22 cellular contexts compared by ENCODE assay signal in the genomic region with DNA sequence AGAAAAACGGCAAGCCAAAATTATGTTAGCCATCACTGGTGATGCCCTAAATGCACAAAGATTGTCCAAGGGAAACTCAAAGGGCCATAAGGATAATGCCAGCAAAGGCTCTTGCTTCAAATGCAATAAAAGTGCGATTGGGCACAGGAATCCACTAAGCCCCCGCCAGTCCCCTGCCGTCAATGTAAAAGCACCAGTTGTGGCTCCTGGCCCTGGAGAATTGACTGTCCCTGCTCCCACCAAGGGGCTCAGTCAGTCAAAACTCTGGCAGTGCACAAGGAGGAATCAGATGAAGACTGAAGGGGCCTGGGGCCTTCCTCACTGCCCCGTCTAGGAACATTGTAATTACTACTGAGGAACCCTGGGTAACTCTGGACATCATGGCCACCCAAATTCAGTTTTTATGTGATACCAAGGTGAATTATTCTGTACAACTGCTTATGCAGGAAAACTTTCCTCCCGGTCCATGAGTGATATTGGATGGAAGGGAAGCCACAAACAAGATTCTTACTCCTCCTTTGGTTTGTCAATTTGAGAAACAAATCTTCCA.
"Had no signal": no experiment of that assay in that cellular context is flagged by ENCODE, and none has a peak within 500 bp of the region (broad histone marks: within the 10 kb centered on the region; RNA-seq: fewer than 3 reads in every experiment).

No MANE protein-coding gene starts in this region.

- H3K27ac Mint-ChIP-seq: activated B cell treated with CpG ODN at 0.5 μM for 24 hours; activated CD4-positive, alpha-beta memory T cell treated with anti-CD3 and anti-CD28 coated beads, Interleukin-2, amount 10 ng/mL, durations not matched to agents 7 days and 5 days; activated naive CD4-positive, alpha-beta T cell treated with anti-CD3 and anti-CD28 coated beads, Interleukin-2, amount 10 ng/mL, durations not matched to agents 7 days and 5 days; naive thymus-derived CD4-positive, alpha-beta T cell; neural progenitor cell; stimulated activated naive B cell treated with anti-CD40 and anti-IgM and Interleukin-4, amounts not matched to agents 10 μg/mL and 1 μg/mL and 100 μg/mL, for 72 hours; T-helper 1 cell treated with Interleukin-12 subunit alpha and Interleukin-12 subunit beta and Interleukin-4 antibody, amounts not matched to agents 30 μg/mL and 1 μg/mL, for 36 hours had no signal

- H3K27me3 ChIP-seq: body of pancreas, cardiac muscle cell, foreskin keratinocyte, neural progenitor cell, testis, upper lobe of left lung had no signal

- H3K9me3 Mint-ChIP-seq: activated B cell treated with CpG ODN at 0.5 μM for 24 hours; activated CD4-positive, alpha-beta memory T cell treated with anti-CD3 and anti-CD28 coated beads, Interleukin-2, amount 10 ng/mL, durations not matched to agents 7 days and 5 days; activated naive CD4-positive, alpha-beta T cell treated with anti-CD3 and anti-CD28 coated beads, Interleukin-2, amount 10 ng/mL, durations not matched to agents 7 days and 5 days; naive thymus-derived CD4-positive, alpha-beta T cell; neural progenitor cell; stimulated activated naive B cell treated with anti-CD40 and anti-IgM and Interleukin-4, amounts not matched to agents 10 μg/mL and 1 μg/mL and 100 μg/mL, for 72 hours; T-helper 1 cell treated with Interleukin-12 subunit alpha and Interleukin-12 subunit beta and Interleukin-4 antibody, amounts not matched to agents 30 μg/mL and 1 μg/mL, for 36 hours had no signal

- DNase-seq: activated B cell treated with CpG ODN at 0.5 μM for 24 hours; activated CD4-positive, alpha-beta memory T cell treated with anti-CD3 and anti-CD28 coated beads, Interleukin-2, amount 10 ng/mL, durations not matched to agents 7 days and 5 days; activated CD4-positive, alpha-beta T cell treated with anti-CD3 and anti-CD28 coated beads for 4 hours; activated effector memory CD4-positive, alpha-beta T cell treated with anti-CD3 and anti-CD28 coated beads, Interleukin-2, amount 50 U/mL, for 16 hours; activated naive CD4-positive, alpha-beta T cell treated with anti-CD3 and anti-CD28 coated beads, Interleukin-2, amount 10 ng/mL, durations not matched to agents 7 days and 5 days; body of pancreas; effector CD4-positive, alpha-beta T cell; erythroblast; foreskin keratinocyte; left colon; lower lobe of right lung; naive thymus-derived CD4-positive, alpha-beta T cell; retina; stimulated activated CD4-positive, alpha-beta T cell treated with anti-CD3 and anti-CD28 coated beads, Interleukin-2, amount 100 ng/mL, for 48 hours; stimulated activated CD8-positive, alpha-beta memory T cell treated with anti-CD3 and anti-CD28 coated beads, Interleukin-4, amount 100 ng/mL, for 48 hours; stimulated activated naive B cell treated with anti-CD40 and anti-IgM and Interleukin-4, amounts not matched to agents 10 μg/mL and 1 μg/mL and 100 μg/mL, for 72 hours; T1000; testis; upper lobe of left lung had no signal

- H3K9me3 ChIP-seq: body of pancreas, lower lobe of right lung, testis, upper lobe of left lung had no signal

- H3K27ac ChIP-seq: body of pancreas, cardiac muscle cell, foreskin keratinocyte, lower lobe of right lung, neural progenitor cell, testis, upper lobe of left lung had no signal

- H3K36me3 Mint-ChIP-seq: activated naive CD4-positive, alpha-beta T cell treated with anti-CD3 and anti-CD28 coated beads, Interleukin-2, amount 10 ng/mL, durations not matched to agents 7 days and 5 days; naive thymus-derived CD4-positive, alpha-beta T cell; neural progenitor cell; stimulated activated naive B cell treated with anti-CD40 and anti-IgM and Interleukin-4, amounts not matched to agents 10 μg/mL and 1 μg/mL and 100 μg/mL, for 72 hours had no signal

- H3K9ac ChIP-seq: neural progenitor cell had no signal

- ATAC-seq: body of pancreas; foreskin keratinocyte; left colon; lower lobe of right lung; naive thymus-derived CD4-positive, alpha-beta T cell; stimulated activated naive B cell treated with anti-CD40 and anti-IgM and Interleukin-4, amounts not matched to agents 10 μg/mL and 1 μg/mL and 100 μg/mL, for 72 hours had no signal

- H3K4me1 ChIP-seq: foreskin keratinocyte, testis had no signal

- H3K4me3 ChIP-seq: body of pancreas, cardiac muscle cell, lower lobe of right lung, neural progenitor cell, testis, upper lobe of left lung had no signal

- H3K4me3 Mint-ChIP-seq: activated B cell treated with CpG ODN at 0.5 μM for 24 hours; activated CD4-positive, alpha-beta memory T cell treated with anti-CD3 and anti-CD28 coated beads, Interleukin-2, amount 10 ng/mL, durations not matched to agents 7 days and 5 days; activated naive CD4-positive, alpha-beta T cell treated with anti-CD3 and anti-CD28 coated beads, Interleukin-2, amount 10 ng/mL, durations not matched to agents 7 days and 5 days; naive thymus-derived CD4-positive, alpha-beta T cell; neural progenitor cell; stimulated activated naive B cell treated with anti-CD40 and anti-IgM and Interleukin-4, amounts not matched to agents 10 μg/mL and 1 μg/mL and 100 μg/mL, for 72 hours; T-helper 1 cell treated with Interleukin-12 subunit alpha and Interleukin-12 subunit beta and Interleukin-4 antibody, amounts not matched to agents 30 μg/mL and 1 μg/mL, for 36 hours had no signal

- H3K36me3 ChIP-seq: cardiac muscle cell, lower lobe of right lung, neural progenitor cell, upper lobe of left lung had no signal

- H3K4me1 Mint-ChIP-seq: activated B cell treated with CpG ODN at 0.5 μM for 24 hours; activated CD4-positive, alpha-beta memory T cell treated with anti-CD3 and anti-CD28 coated beads, Interleukin-2, amount 10 ng/mL, durations not matched to agents 7 days and 5 days; activated naive CD4-positive, alpha-beta T cell treated with anti-CD3 and anti-CD28 coated beads, Interleukin-2, amount 10 ng/mL, durations not matched to agents 7 days and 5 days; naive thymus-derived CD4-positive, alpha-beta T cell; stimulated activated naive B cell treated with anti-CD40 and anti-IgM and Interleukin-4, amounts not matched to agents 10 μg/mL and 1 μg/mL and 100 μg/mL, for 72 hours had no signal
